In the genomic region with DNA sequence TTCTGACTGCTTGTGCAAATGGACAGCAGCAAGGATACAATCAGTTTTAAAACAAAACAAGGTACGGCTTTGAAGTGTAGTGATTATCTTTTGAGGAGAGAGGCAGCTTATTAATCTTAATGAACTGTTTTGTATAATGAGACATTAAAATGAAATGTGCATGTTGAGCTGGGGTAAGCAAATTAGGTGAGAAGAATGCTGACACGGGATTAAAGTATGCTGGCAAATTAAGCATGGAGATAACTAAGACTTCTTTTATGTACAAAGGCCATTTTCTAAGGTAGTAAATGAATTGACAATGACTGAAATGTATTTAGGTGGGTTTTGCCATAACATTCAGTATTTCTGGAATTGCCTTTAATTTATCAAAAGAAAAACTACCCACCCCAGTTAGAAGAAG, we compare ENCODE assay signal across 1 cellular context.
TF ChIP-seq lines count a peak whose summit lies in the region.

No MANE protein-coding gene starts in this region.

TF ChIP-seq in HepG2, 621 proteins besides CTCF, POLR2A, EP300 and RAD21:
- TF ChIP-seq MAFK (conservative IDR thresholded peaks at IDR 0.05 in 1 of 2, IDR thresholded peaks at IDR 0.05 in 1 of 2; ENCODE audit: low read length in 2 of 2) (peak; percentile 94 to 96), ZNF572 (CRISPR knock-in tag; IDR thresholded peaks at IDR 0.05) (no peak), MAFF (IDR thresholded peaks at IDR 0.05; ENCODE audit: low read depth, low read length) (peak; percentile 95)
